Comparison of ENCODE assay signal across 8 cellular contexts in the genomic region with DNA sequence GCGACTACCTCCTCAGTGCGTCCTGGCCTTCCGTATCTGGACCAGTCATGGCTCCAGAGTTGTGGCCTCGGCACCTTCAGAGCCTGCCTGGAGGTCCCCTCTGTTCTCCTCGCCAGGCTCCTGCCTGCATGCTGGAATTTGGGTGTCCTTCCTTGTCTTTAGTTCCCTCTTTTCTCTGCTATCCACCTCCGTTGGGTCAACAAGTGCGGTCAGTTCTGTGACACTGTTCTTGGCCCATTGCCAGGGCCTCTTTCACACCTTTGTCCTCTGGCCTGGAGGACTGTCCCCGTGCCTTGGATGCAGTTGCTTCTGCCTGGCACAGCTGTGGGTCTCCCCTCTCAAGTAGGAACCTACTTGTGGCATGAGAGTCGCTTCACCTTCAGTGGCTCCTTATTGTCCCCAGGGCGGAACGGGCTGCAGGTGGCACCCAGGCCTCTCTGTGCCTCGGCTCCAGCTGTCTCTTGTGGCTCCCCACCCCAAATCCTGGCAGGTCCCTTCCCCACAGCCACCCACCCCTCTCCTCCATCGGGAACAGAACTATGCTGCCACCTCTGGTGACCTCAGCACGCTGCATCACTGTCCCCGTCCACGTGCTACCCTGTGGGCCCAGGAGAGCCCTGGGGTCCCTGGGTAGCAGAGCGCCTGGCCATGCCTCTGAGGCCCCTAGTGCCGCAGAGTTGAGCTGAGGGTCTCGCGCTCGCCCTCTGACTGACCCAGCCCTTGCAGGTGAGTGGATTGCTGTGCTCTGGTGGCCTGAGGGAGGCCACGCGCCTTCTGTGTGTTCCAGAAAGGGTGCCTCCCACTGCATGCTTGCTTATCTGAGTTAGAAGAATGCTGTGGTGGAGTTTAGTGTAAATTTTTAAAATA. TPM values are rescaled to one million over a fixed set of nuclear protein-coding genes. Genes with fewer than 3 reads are reported as not detected.
DNase-seq lines count a peak whose midpoint lies in the region; ATAC-seq, FAIRE-seq and TF ChIP-seq lines count a peak whose summit lies in the region.

No MANE protein-coding gene starts in this region.

- H3K4me1 Mint-ChIP-seq in immature natural killer cell: peaks cover 55 to 82% of the 10 kb centered on the region in 2 donors

- no peak for TF ChIP-seq EP300 in ovary (IDR thresholded peaks at IDR 0.05)

- no peak for ATAC-seq in activated naive CD4-positive, alpha-beta T cell treated with anti-CD3 and anti-CD28 coated beads, Interleukin-2, amount 50 U/mL, for 72 hours

- peaks cover 38% of the 10 kb centered on the region for H3K36me3 ChIP-seq in H7 (replicated peaks; ENCODE audit: control insufficient read depth, insufficient read depth, low read length)
- peaks cover 16 to 36% (median 27%) of the 10 kb centered on the region in 4 donors for H3K36me3 ChIP-seq in liver (ENCODE audit: control insufficient read depth in 4 of 4, insufficient read depth in 3 of 4, low read depth in 1 of 4, low read length in 3 of 4)
- H3K36me3 ChIP-seq in ovary: peaks cover 2% of the 10 kb centered on the region

- intact Hi-C loops in ovary (cut with DNase I): no loop called here

- TF ChIP-seq RAD21 in liver (IDR thresholded peaks at IDR 0.05): peak in 1 of 2 donors; percentile 26

- H3K27ac Mint-ChIP-seq in activated naive CD4-positive, alpha-beta T cell treated with anti-CD3 and anti-CD28 coated beads, Interleukin-2, amount 50 U/mL, for 72 hours: peak overlapping the region; percentile 24 to 70
- H3K27ac Mint-ChIP-seq in immature natural killer cell: peak overlapping the region in 1 of 6 donors; percentile 8

- H3K9me3 ChIP-seq in liver (ENCODE audit: control insufficient read depth in 4 of 4, low read length in 3 of 4): no peaks in the 10 kb centered on the region
- H3K9me3 ChIP-seq in ovary: no peaks in the 10 kb centered on the region

- peak; percentile 95 for DNase-seq in H7
- DNase-seq in activated naive CD4-positive, alpha-beta T cell treated with anti-CD3 and anti-CD28 coated beads, Interleukin-2, amount 50 U/mL, for 72 hours (ENCODE audit: low spot score in 2 of 2): peak in 1 of 2 donors; percentile 45
- DNase-seq in ovary: no peak
- DNase-seq in immature natural killer cell: no peak
- no peak for DNase-seq in HTR-8/SVneo (ENCODE audit: insufficient read length, low spot score)
- no peak for DNase-seq in SW 1271 (lab: John Stamatoyannopoulos, UW)

- 47% methylated on average over 23 of the region's 23 CpGs for WGBS in liver
- 43 to 53% (median 47%) methylated on average over 23 of the region's 23 CpGs for WGBS in ovary, 3 donors

- H3K27me3 Mint-ChIP-seq in immature natural killer cell (ENCODE audit: low read depth in 3 of 3): peaks cover 5 to 13% (median 6%) of the 10 kb centered on the region in 3 donors

- H3K27ac ChIP-seq in C4-2B (peak overlapping the region; percentile 28), liver (ENCODE audit: low read depth in 1 of 2, low read length in 2 of 2) (peak overlapping the region; percentile 72 to 92), ovary (no peak overlapping the region)

- peaks cover 29 to 38% of the 10 kb centered on the region in 2 donors for H3K36me3 Mint-ChIP-seq in activated naive CD4-positive, alpha-beta T cell treated with anti-CD3 and anti-CD28 coated beads, Interleukin-2, amount 50 U/mL, for 72 hours
- peaks cover 6 to 32% (median 19%) of the 10 kb centered on the region in 3 donors for H3K36me3 Mint-ChIP-seq in immature natural killer cell

- peak overlapping the region in 1 of 2 donors; percentile 42 for H3K9ac ChIP-seq in liver (ENCODE audit: low read depth in 1 of 2, low read length in 2 of 2)

- no peak for TF ChIP-seq POLR2A in ovary (IDR thresholded peaks at IDR 0.05)

- no peaks in the 10 kb centered on the region for H3K9me3 Mint-ChIP-seq in activated naive CD4-positive, alpha-beta T cell treated with anti-CD3 and anti-CD28 coated beads, Interleukin-2, amount 50 U/mL, for 72 hours
- H3K9me3 Mint-ChIP-seq in immature natural killer cell: no peaks in the 10 kb centered on the region

- H3K27me3 ChIP-seq in H7 (ENCODE audit: control insufficient read depth, insufficient read depth, low read length) (no peaks in the 10 kb centered on the region), liver (ENCODE audit: control insufficient read depth in 4 of 4, insufficient read depth in 4 of 4, low read length in 3 of 4) (no peaks in the 10 kb centered on the region), ovary (no peaks in the 10 kb centered on the region)

- peak; percentile 77 for TF ChIP-seq CTCF in C4-2B (conservative IDR thresholded peaks at IDR 0.05)
- TF ChIP-seq CTCF in liver (IDR thresholded peaks at IDR 0.05; ENCODE audit: low read depth, low read length, missing input control): peak; percentile 15
- TF ChIP-seq CTCF in ovary (IDR thresholded peaks at IDR 0.05): no peak

- H3K4me1 ChIP-seq in liver (ENCODE audit: control insufficient read depth in 4 of 4, insufficient read depth in 4 of 4, low read length in 3 of 4) (peaks cover 20 to 56% (median 46%) of the 10 kb centered on the region in 4 donors), ovary (ENCODE audit: insufficient read depth) (peaks cover 22% of the 10 kb centered on the region)

- H3K4me3 ChIP-seq in H7 (ENCODE audit: insufficient read depth, low read depth, low read length) (no peak overlapping the region), liver (ENCODE audit: low read depth in 1 of 3, low read length in 3 of 3) (no peak overlapping the region), ovary (no peak overlapping the region)

- FAIRE-seq in HTR-8/SVneo (lab: Jason Lieb, UNC): no peak

- no peak overlapping the region for H3K4me3 Mint-ChIP-seq in immature natural killer cell

TF ChIP-seq in liver, 16 proteins besides CTCF, POLR2A, EP300 and RAD21:
- no peak for TF ChIP-seq TAF1 (conservative IDR thresholded peaks at IDR 0.05)
- TF ChIP-seq HNF4G (IDR thresholded peaks at IDR 0.05): no peak
- TF ChIP-seq, protein P1, sequence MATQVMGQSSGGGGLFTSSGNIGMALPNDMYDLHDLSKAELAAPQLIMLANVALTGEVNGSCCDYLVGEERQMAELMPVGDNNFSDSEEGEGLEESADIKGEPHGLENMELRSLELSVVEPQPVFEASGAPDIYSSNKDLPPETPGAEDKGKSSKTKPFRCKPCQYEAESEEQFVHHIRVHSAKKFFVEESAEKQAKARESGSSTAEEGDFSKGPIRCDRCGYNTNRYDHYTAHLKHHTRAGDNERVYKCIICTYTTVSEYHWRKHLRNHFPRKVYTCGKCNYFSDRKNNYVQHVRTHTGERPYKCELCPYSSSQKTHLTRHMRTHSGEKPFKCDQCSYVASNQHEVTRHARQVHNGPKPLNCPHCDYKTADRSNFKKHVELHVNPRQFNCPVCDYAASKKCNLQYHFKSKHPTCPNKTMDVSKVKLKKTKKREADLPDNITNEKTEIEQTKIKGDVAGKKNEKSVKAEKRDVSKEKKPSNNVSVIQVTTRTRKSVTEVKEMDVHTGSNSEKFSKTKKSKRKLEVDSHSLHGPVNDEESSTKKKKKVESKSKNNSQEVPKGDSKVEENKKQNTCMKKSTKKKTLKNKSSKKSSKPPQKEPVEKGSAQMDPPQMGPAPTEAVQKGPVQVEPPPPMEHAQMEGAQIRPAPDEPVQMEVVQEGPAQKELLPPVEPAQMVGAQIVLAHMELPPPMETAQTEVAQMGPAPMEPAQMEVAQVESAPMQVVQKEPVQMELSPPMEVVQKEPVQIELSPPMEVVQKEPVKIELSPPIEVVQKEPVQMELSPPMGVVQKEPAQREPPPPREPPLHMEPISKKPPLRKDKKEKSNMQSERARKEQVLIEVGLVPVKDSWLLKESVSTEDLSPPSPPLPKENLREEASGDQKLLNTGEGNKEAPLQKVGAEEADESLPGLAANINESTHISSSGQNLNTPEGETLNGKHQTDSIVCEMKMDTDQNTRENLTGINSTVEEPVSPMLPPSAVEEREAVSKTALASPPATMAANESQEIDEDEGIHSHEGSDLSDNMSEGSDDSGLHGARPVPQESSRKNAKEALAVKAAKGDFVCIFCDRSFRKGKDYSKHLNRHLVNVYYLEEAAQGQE (IDR thresholded peaks at IDR 0.05): no peak
- TF ChIP-seq RXRA (IDR thresholded peaks at IDR 0.05): peak in 1 of 2 donors; percentile 76
- peak; percentile 60 to 77 for TF ChIP-seq HNF4A (conservative IDR thresholded peaks at IDR 0.05)
- peak; percentile 83 for TF ChIP-seq FOXA1 (IDR thresholded peaks at IDR 0.05)
- TF ChIP-seq JUND (IDR thresholded peaks at IDR 0.05): no peak
- TF ChIP-seq FOXA2 (IDR thresholded peaks at IDR 0.05): peak; percentile 80
- TF ChIP-seq SP1 (IDR thresholded peaks at IDR 0.05): peak; percentile 24

RNA-seq across cellular contexts. Expression of gene DGCR8, which starts 4.7 kb away (rescaled TPM):
- 23.0 and 37.3 TPM in 2 replicates for total RNA-seq in H7 (2014; rRNA removed; shearing (Covaris generic))
- total RNA-seq in activated naive CD4-positive, alpha-beta T cell treated with anti-CD3 and anti-CD28 coated beads, Interleukin-2, amount 50 U/mL, for 72 hours: 10 to 100 TPM; 37.0 to 66.7 TPM
- total RNA-seq in liver: 10 to 100 TPM; 22.6 to 27.1 TPM
- polyA plus RNA-seq in liver: 1 to 10 TPM; 7.9 to 9.0 TPM
- total RNA-seq in ovary: 10 to 100 TPM; 15.9 to 46.5 (median 40.1) TPM
- polyA plus RNA-seq in ovary: 10 to 100 TPM; 17.2 to 21.4 TPM
- 1 to 10 TPM in 2 of 3 donors, under 1 TPM in 1; 0.83 to 5.4 (median 1.4) TPM for polyA plus RNA-seq in immature natural killer cell

RNA-seq across cellular contexts. Expression of gene RANBP1, which starts 31.1 kb away (rescaled TPM):
- 564 and 664 TPM in 2 replicates for total RNA-seq in H7 (2014; rRNA removed; shearing (Covaris generic))
- total RNA-seq in activated naive CD4-positive, alpha-beta T cell treated with anti-CD3 and anti-CD28 coated beads, Interleukin-2, amount 50 U/mL, for 72 hours: 100 to 1,000 TPM; 295 to 349 TPM
- total RNA-seq in liver (100 to 1,000 TPM in 1 of 2 donors, 10 to 100 TPM in 1; 77.4 to 102 TPM), ovary (100 to 1,000 TPM in 2 of 7 donors, 10 to 100 TPM in 5; 62.8 to 198 (median 82.8) TPM)
- polyA plus RNA-seq in liver (10 to 100 TPM; 62.3 to 98.1 TPM), ovary (10 to 100 TPM; 79.9 to 80.2 TPM), immature natural killer cell (100 to 1,000 TPM in 1 of 3 donors, 10 to 100 TPM in 2; 90.4 to 111 (median 92.4) TPM)

RNA-seq across cellular contexts. Expression of gene TRMT2A, which starts 32.2 kb away (rescaled TPM):
- 78.5 and 88.6 TPM in 2 replicates for total RNA-seq in H7 (2014; rRNA removed; shearing (Covaris generic))
- 10 to 100 TPM; 79.9 to 93.9 TPM for total RNA-seq in activated naive CD4-positive, alpha-beta T cell treated with anti-CD3 and anti-CD28 coated beads, Interleukin-2, amount 50 U/mL, for 72 hours
- total RNA-seq in liver: 10 to 100 TPM; 26.2 to 32.9 TPM
- 10 to 100 TPM; 19.9 to 24.1 TPM for polyA plus RNA-seq in liver
- 10 to 100 TPM; 35.6 to 59.7 (median 50.1) TPM for total RNA-seq in ovary
- 10 to 100 TPM in 1 of 2 donors, 1 to 10 TPM in 1; 2.8 to 44.1 TPM for polyA plus RNA-seq in ovary
- polyA plus RNA-seq in immature natural killer cell: 10 to 100 TPM; 22.7 to 33.7 (median 27.6) TPM

RNA-seq across cellular contexts. Expression of gene ZDHHC8, which starts 46.8 kb away (rescaled TPM):
- total RNA-seq in H7 (2014; rRNA removed; shearing (Covaris generic)): 15.6 and 16.6 TPM in 2 replicates
- 10 to 100 TPM; 17.6 to 55.4 TPM for total RNA-seq in activated naive CD4-positive, alpha-beta T cell treated with anti-CD3 and anti-CD28 coated beads, Interleukin-2, amount 50 U/mL, for 72 hours
- total RNA-seq in liver (1 to 10 TPM; 2.9 to 7.7 TPM), ovary (10 to 100 TPM; 13.7 to 77.4 (median 60.9) TPM)
- polyA plus RNA-seq in liver (10 to 100 TPM in 1 of 2 donors, 1 to 10 TPM in 1; 5.8 to 11.8 TPM), ovary (10 to 100 TPM in 1 of 2 donors, 1 to 10 TPM in 1; 5.1 to 34.8 TPM), immature natural killer cell (1 to 10 TPM in 1 of 3 donors, under 1 TPM in 2; 0.54 to 3.7 (median 0.79) TPM)

Comparison
In these comparisons a context has a peak if more than half of its experiments do, and no peak if none do; other contexts are left out.
1. H3K27ac ChIP-seq: peak in C4-2B (single experiment) and liver (2 of 2); none in ovary (0 of 2).
2. CTCF ChIP-seq: peak in C4-2B (single experiment) and liver (single experiment); none in ovary (0 of 3).